In the genomic region with DNA sequence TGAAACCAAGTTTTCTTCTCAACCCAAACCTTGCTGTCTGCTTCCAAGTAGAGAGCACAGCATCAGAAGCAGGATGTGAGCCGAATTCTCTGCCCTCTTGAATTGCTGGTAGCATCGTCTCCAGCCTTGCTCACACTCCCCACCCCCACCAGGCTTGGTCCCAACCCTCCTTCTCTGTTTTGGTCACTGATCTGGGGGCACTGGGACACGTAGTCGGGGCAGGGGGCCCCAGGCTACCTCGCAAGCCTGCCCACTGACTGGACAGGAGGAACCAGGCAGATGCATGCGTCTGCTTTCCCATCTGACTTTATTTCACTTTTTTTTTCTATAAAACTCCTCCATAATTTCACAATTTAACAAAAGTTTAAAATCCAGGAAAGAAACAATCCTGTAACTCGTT, we compare ENCODE assay signal across 19 cellular contexts.
A peak's percentile ranks its signal among the peaks of the same experiment; 100 is the strongest.
DNase-seq lines count a peak whose midpoint lies in the region; ATAC-seq and TF ChIP-seq lines count a peak whose summit lies in the region.
"Had no signal": no experiment of that assay in that cellular context is flagged by ENCODE, and none has a peak within 500 bp of the region (broad histone marks: within the 10 kb centered on the region; RNA-seq: fewer than 3 reads in every experiment).

No MANE protein-coding gene starts in this region.

- H3K27me3 Mint-ChIP-seq in nephron progenitor cell (ENCODE audit: low read depth, poor library complexity) = no peaks in the 10 kb centered on the region
- H3K27me3 Mint-ChIP-seq in endodermal cell (ENCODE audit: insufficient read depth) = peaks cover 2% of the 10 kb centered on the region

- TF ChIP-seq CTCF in nephron progenitor cell (IDR thresholded peaks at IDR 0.05) (no peak), endodermal cell (conservative IDR thresholded peaks at IDR 0.05) (no peak)

- no peaks in the 10 kb centered on the region for H3K4me1 ChIP-seq in endodermal cell (ENCODE audit: control insufficient read depth, insufficient read depth, low read length)
- H3K4me1 ChIP-seq: BE2C, SJCRH30 had no signal

- no peak for ATAC-seq in HG02970 (IDR thresholded peaks at IDR 0.05; ENCODE audit: low FRiP score, unreplicated experiment)

- H3K27ac ChIP-seq in SK-N-MC (0 out of 2 replicates have a peak overlapping the region, but pooled peaks have one; percentile 46), temporal lobe (ENCODE audit: low read depth, low read length) (peak overlapping the region; percentile 9), endodermal cell (ENCODE audit: low read depth, low read length) (no peak overlapping the region)
- H3K27ac ChIP-seq: GM23248, SJCRH30 had no signal

- H3K27ac Mint-ChIP-seq in nephron progenitor cell = peak overlapping the region; percentile 67
- H3K27ac Mint-ChIP-seq in endodermal cell = no peak overlapping the region

- H3K9me3 Mint-ChIP-seq in nephron progenitor cell (no peaks in the 10 kb centered on the region), endodermal cell (no peaks in the 10 kb centered on the region)

- H3K4me3 Mint-ChIP-seq in nephron progenitor cell = no peak overlapping the region
- no peak overlapping the region for H3K4me3 Mint-ChIP-seq in endodermal cell

- H3K4me1 Mint-ChIP-seq in nephron progenitor cell = peaks cover 19% of the 10 kb centered on the region
- no peaks in the 10 kb centered on the region for H3K4me1 Mint-ChIP-seq in endodermal cell

- no peaks in the 10 kb centered on the region for H3K9me3 ChIP-seq in SK-N-MC (ENCODE audit: low read depth, low read length)
- H3K9me3 ChIP-seq in endodermal cell (ENCODE audit: control insufficient read depth, low read length) = no peaks in the 10 kb centered on the region
- H3K9me3 ChIP-seq: BE2C, SJCRH30 had no signal

- DNase-seq in SK-N-MC (ENCODE audit: low read depth, low spot score) (no peak), ecto neural progenitor cell (ENCODE audit: low spot score) (peak; percentile 32), nephron progenitor cell (no peak), AG08395 (ENCODE audit: low spot score) (no peak), endodermal cell (no peak)
- DNase-seq: BE2C; DMS79 treated with DMSO at 0.1 percent for 48 hours; GM23248; KBM-7; NCI-H1417 treated with DMSO at 0.1 percent for 48 hours; NCI-H1930; NCI-H2171; NCI-H446; NCI-H69; NK-92 treated with Interleukin-12 subunit alpha and Interleukin-12 subunit beta, amount 100 ng/mL, for 24 hours; RPMI8226; SJCRH30 had no signal

- H3K36me3 Mint-ChIP-seq in nephron progenitor cell (ENCODE audit: low read depth) (peaks cover 10% of the 10 kb centered on the region), endodermal cell (ENCODE audit: low read depth) (peaks cover 5% of the 10 kb centered on the region)

- no peak overlapping the region for H3K4me3 ChIP-seq in SK-N-MC
- no peak overlapping the region for H3K4me3 ChIP-seq in endodermal cell (ENCODE audit: low read length)
- H3K4me3 ChIP-seq: GM23248, SJCRH30 had no signal

- no peaks in the 10 kb centered on the region for H3K27me3 ChIP-seq in endodermal cell (ENCODE audit: control insufficient read depth, insufficient read depth, low read length, poor library complexity, severe bottlenecking)
- H3K27me3 ChIP-seq: BE2C, SJCRH30 had no signal

- H3K36me3 ChIP-seq in SK-N-MC (ENCODE audit: insufficient read depth, low read length) (no peaks in the 10 kb centered on the region; the same call in 1 of the 2 replicates), endodermal cell (ENCODE audit: control insufficient read depth, insufficient read depth, low read length) (peaks cover 4% of the 10 kb centered on the region)
- H3K36me3 ChIP-seq: SJCRH30 had no signal

- no peak overlapping the region for H3K9ac ChIP-seq in SK-N-MC (ENCODE audit: insufficient read length)
- H3K9ac ChIP-seq in endodermal cell (ENCODE audit: extremely low read depth, low read length, poor library complexity, severe bottlenecking) = no peak overlapping the region
- H3K9ac ChIP-seq: GM23248 had no signal

- WGBS in endodermal cell (ENCODE audit: insufficient coverage in 1 of 2, insufficient read length in 1 of 2), 2 experiments = 93 to 94% methylated on average over 5 to 7 of the region's 7 CpGs
